ENCODE assay signal across 13 cellular contexts in the genomic region with DNA sequence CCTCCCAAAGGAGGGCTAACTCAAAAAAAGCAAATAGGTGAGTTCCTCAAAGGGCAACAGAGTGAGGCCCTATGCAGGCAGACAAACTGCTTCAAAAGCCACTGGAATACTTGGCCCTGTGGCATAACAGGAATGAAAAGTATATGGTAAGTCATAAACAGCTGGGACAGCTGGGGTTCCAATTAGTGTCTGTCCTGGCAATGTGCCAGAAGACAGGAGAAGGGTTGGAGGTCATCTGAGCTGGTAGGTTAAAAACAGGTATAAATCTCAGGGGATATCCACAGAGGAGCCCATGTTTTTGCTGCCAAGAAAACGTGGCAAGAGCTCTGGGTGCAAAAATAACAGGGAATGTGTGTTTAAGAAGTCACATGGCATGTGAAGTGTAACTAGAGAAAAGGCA.
DNase-seq lines count a peak whose midpoint lies in the region; ATAC-seq and TF ChIP-seq lines count a peak whose summit lies in the region.
"Had no signal": no experiment of that assay in that cellular context is flagged by ENCODE, and none has a peak within 500 bp of the region (broad histone marks: within the 10 kb centered on the region; RNA-seq: fewer than 3 reads in every experiment).

No MANE protein-coding gene starts in this region.

- CTCF ChIA-PET in activated CD8-positive, alpha-beta T cell treated with anti-CD3 and anti-CD28 coated beads for 36 hours (lab: Charles Lee): no interaction called here

- no peak for TF ChIP-seq CTCF in activated CD8-positive, alpha-beta T cell treated with anti-CD3 and anti-CD28 coated beads for 36 hours (IDR thresholded peaks at IDR 0.05)

- intact Hi-C loops in activated CD8-positive, alpha-beta T cell treated with anti-CD3 and anti-CD28 coated beads for 36 hours (cut with micrococcal nuclease): loop anchor here (10.0 kb wide), 1 partner anchor 430 kb away; no protein-coding TSS in a partner anchor

- no peak for ATAC-seq in activated CD8-positive, alpha-beta T cell treated with anti-CD3 and anti-CD28 coated beads for 36 hours

- no peak overlapping the region for H3K27ac Mint-ChIP-seq in activated CD8-positive, alpha-beta T cell treated with anti-CD3 and anti-CD28 coated beads for 36 hours
- H3K27ac Mint-ChIP-seq: CD4-positive, CD25-positive, alpha-beta regulatory T cell; HFFc6 had no signal

- no peaks in the 10 kb centered on the region for H3K4me1 Mint-ChIP-seq in activated CD8-positive, alpha-beta T cell treated with anti-CD3 and anti-CD28 coated beads for 36 hours (ENCODE audit: low read depth)
- H3K4me1 Mint-ChIP-seq: CD4-positive, CD25-positive, alpha-beta regulatory T cell had no signal

- POLR2A ChIA-PET in activated CD8-positive, alpha-beta T cell treated with anti-CD3 and anti-CD28 coated beads for 36 hours (lab: Charles Lee): no interaction called here

- DNase-seq in NCI-H146 treated with DMSO at 0.1 percent for 48 hours (lab: John Stamatoyannopoulos, UW; ENCODE audit: unreplicated experiment): peak; percentile 1
- no peak for DNase-seq in NCI-H146 (lab: John Stamatoyannopoulos, UW)
- DNase-seq in NCI-H82 (lab: John Stamatoyannopoulos, UW): peak; percentile 1
- no peak for DNase-seq in NCI-H82 treated with DMSO at 0.1 percent for 48 hours (lab: John Stamatoyannopoulos, UW; ENCODE audit: unreplicated experiment)
- DNase-seq in NCI-H69 (lab: John Stamatoyannopoulos, UW): peak; percentile 79
- no peak for DNase-seq in anterior cingulate cortex (lab: John Stamatoyannopoulos, UW)
- DNase-seq in activated CD8-positive, alpha-beta T cell treated with anti-CD3 and anti-CD28 coated beads for 36 hours: no peak
- DNase-seq: ACHN; Calu3; CD4-positive, CD25-positive, alpha-beta regulatory T cell; DMS 273 treated with DMSO at 0.1 percent for 48 hours; HCEC 1CT; HFFc6 had no signal

- no peaks in the 10 kb centered on the region for H3K27me3 Mint-ChIP-seq in activated CD8-positive, alpha-beta T cell treated with anti-CD3 and anti-CD28 coated beads for 36 hours
- H3K27me3 Mint-ChIP-seq: CD4-positive, CD25-positive, alpha-beta regulatory T cell had no signal

- no peak overlapping the region for H3K4me3 Mint-ChIP-seq in activated CD8-positive, alpha-beta T cell treated with anti-CD3 and anti-CD28 coated beads for 36 hours
- H3K4me3 Mint-ChIP-seq: CD4-positive, CD25-positive, alpha-beta regulatory T cell; HFFc6 had no signal

- H3K36me3 Mint-ChIP-seq in activated CD8-positive, alpha-beta T cell treated with anti-CD3 and anti-CD28 coated beads for 36 hours (ENCODE audit: low read depth): no peaks in the 10 kb centered on the region
- H3K36me3 Mint-ChIP-seq: CD4-positive, CD25-positive, alpha-beta regulatory T cell had no signal

- H3K9me3 Mint-ChIP-seq in activated CD8-positive, alpha-beta T cell treated with anti-CD3 and anti-CD28 coated beads for 36 hours: no peaks in the 10 kb centered on the region
- H3K9me3 Mint-ChIP-seq: CD4-positive, CD25-positive, alpha-beta regulatory T cell; HFFc6 had no signal

Comparison
In these comparisons a context has a peak if more than half of its experiments do, and no peak if none do; other contexts are left out.
1. DNase-seq: peak in NCI-H146 treated with DMSO at 0.1 percent for 48 hours (single experiment), NCI-H82 (single experiment) and NCI-H69 (single experiment); none in NCI-H146 (single experiment), NCI-H82 treated with DMSO at 0.1 percent for 48 hours (single experiment), anterior cingulate cortex (0 of 58) and activated CD8-positive, alpha-beta T cell treated with anti-CD3 and anti-CD28 coated beads for 36 hours (single experiment).